Comparison of ENCODE assay signal across 11 cellular contexts in the genomic region with DNA sequence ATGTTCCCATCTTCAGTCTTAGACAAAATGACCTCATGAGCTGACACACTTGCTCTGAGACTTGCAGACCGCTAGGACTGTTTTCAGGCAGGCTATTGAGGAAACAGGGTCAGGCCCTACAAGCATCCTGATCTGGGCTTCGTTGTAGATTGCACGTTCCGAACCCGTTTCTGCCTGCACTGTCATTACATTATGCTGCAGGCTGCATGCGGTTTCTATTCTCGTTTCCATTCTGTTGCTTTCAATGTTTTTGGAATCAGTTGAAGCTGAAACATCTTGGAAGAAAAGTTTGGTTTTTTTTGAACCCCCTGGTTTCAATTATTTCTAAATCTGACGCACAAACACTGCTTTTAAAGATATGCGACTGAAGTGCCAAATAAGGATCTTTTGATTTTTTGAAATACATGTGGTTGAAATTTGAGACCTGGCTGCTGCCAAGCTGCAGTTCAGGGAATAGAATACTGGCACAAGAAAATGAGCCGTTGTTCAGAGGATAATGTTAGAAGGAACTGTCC.
DNase-seq lines count a peak whose midpoint lies in the region; ATAC-seq and TF ChIP-seq lines count a peak whose summit lies in the region.
"Had no signal": no experiment of that assay in that cellular context is flagged by ENCODE, and none has a peak within 500 bp of the region (broad histone marks: within the 10 kb centered on the region; RNA-seq: fewer than 3 reads in every experiment).

No MANE protein-coding gene starts in this region.

- in situ Hi-C loops in KBM-7 (cut with MboI; ENCODE audit: low pct_unique_long_range_greater_than_20kb, low sequenced_read_pairs) = no loop called here

- H3K36me3 ChIP-seq in PC-9 (ENCODE audit: low read depth) (no peaks in the 10 kb centered on the region), esophagus muscularis mucosa (no peaks in the 10 kb centered on the region)
- H3K36me3 ChIP-seq: neutrophil had no signal

- CTCF ChIA-PET in PC-9 (lab: Charles Lee) = no interaction called here

- POLR2A ChIA-PET in PC-9 (lab: Charles Lee; ENCODE audit: unreplicated experiment) = no interaction called here

- no peak overlapping the region for H3K27ac ChIP-seq in PC-9
- H3K27ac ChIP-seq in esophagus muscularis mucosa (replicated peaks in 1 of 4) = peak overlapping the region; percentile 3 to 43 (median 34)
- H3K27ac ChIP-seq in substantia nigra (ENCODE audit: low read depth, low read length, poor library complexity, severe bottlenecking) = no peak overlapping the region
- H3K27ac ChIP-seq: neutrophil had no signal

- no peak overlapping the region for H3K4me3 ChIP-seq in PC-9
- peak overlapping the region in 3 of 4 donors; percentile 0 to 33 (median 31) for H3K4me3 ChIP-seq in esophagus muscularis mucosa

- ATAC-seq in sciatic nerve = peak; percentile 95
- no peak for ATAC-seq in HG02678 (IDR thresholded peaks at IDR 0.05; ENCODE audit: unreplicated experiment)

- WGBS in esophagus muscularis mucosa = 24% methylated on average over 10 of the region's 10 CpGs

- H3K79me2 ChIP-seq in PC-9 (ENCODE audit: low read depth) = no peaks in the 10 kb centered on the region

- H3K9me3 ChIP-seq in PC-9 (ENCODE audit: insufficient read depth, low read depth) (no peaks in the 10 kb centered on the region), esophagus muscularis mucosa (no peaks in the 10 kb centered on the region)

- DNase-seq in GM04503 (ENCODE audit: low read depth) (peak; percentile 67), PC-9 (no peak), esophagus muscularis mucosa (ENCODE audit: extremely low spot score) (no peak), sciatic nerve (ENCODE audit: low spot score) (no peak), KBM-7 (no peak), KG1 (lab: John Stamatoyannopoulos, UW) (no peak), substantia nigra (lab: John Stamatoyannopoulos, UW) (no peak)
- DNase-seq: activated gamma-delta T cell treated with Interleukin-2 at 50 U/mL for 16 hours, NCI-H2081 treated with DMSO at 0.1 percent for 48 hours had no signal

- H3K9me2 ChIP-seq in PC-9 (ENCODE audit: insufficient read depth) = 0 out of 2 replicates have a peak, but pooled peaks cover 4% of the 10 kb centered on the region

- no TSS peak for BruUV-seq in PC-9 (replicated peaks; lab: Mats Ljungman, UMichigan)

- no peak for TF ChIP-seq POLR2A in esophagus muscularis mucosa (IDR thresholded peaks at IDR 0.05; ENCODE audit: low read depth)

- H3K4me1 ChIP-seq in PC-9 (replicated peaks; ENCODE audit: insufficient read depth) (no peaks in the 10 kb centered on the region), esophagus muscularis mucosa (peaks cover 0 to 22% (median 18%) of the 10 kb centered on the region in 4 donors)

- no peaks in the 10 kb centered on the region for H4K20me1 ChIP-seq in PC-9 (ENCODE audit: insufficient read depth)

- no peak for TF ChIP-seq EP300 in esophagus muscularis mucosa (IDR thresholded peaks at IDR 0.05)

- H2AFZ ChIP-seq in PC-9 = 0 out of 2 replicates have a peak overlapping the region, but pooled peaks have one; percentile 25

- no peak overlapping the region for H3K4me2 ChIP-seq in PC-9

- no peaks in the 10 kb centered on the region for H3F3A ChIP-seq in PC-9 (ENCODE audit: insufficient read depth, low read depth)

- intact Hi-C loops in PC-9 (cut with micrococcal nuclease; ENCODE audit: unreplicated experiment) (no loop called here), esophagus muscularis mucosa (cut with DNase I) (no loop called here), sciatic nerve (cut with DNase I) (no loop called here)

- TF ChIP-seq CTCF in PC-9 (conservative IDR thresholded peaks at IDR 0.05) = no peak
- peak in 1 of 3 experiments; percentile 10 for TF ChIP-seq CTCF in esophagus muscularis mucosa (IDR thresholded peaks at IDR 0.05)

- no peaks in the 10 kb centered on the region for H3K27me3 ChIP-seq in PC-9 (ENCODE audit: insufficient read depth, low read depth)
- H3K27me3 ChIP-seq in esophagus muscularis mucosa = no peaks in the 10 kb centered on the region
- H3K27me3 ChIP-seq: neutrophil had no signal

Comparison
In these comparisons a context has a peak if more than half of its experiments do, and no peak if none do; other contexts are left out.
1. H3K27ac ChIP-seq: peak in esophagus muscularis mucosa (4 of 4); none in PC-9 (single experiment) and substantia nigra (single experiment).